In genomic region chr3:194072691-194073279, GRCh38 we compare ENCODE assay signal across 24 cellular contexts.
DNase-seq lines count a peak whose midpoint lies in the region; ATAC-seq and TF ChIP-seq lines count a peak whose summit lies in the region.
"Had no signal": no experiment of that assay in that cellular context is flagged by ENCODE, and none has a peak within 500 bp of the region (broad histone marks: within the 10 kb centered on the region; RNA-seq: fewer than 3 reads in every experiment).

No MANE protein-coding gene starts in this region.

- peak overlapping the region; percentile 51 for H3K4me3 Mint-ChIP-seq in CD8-positive, alpha-beta T cell
- H3K4me3 Mint-ChIP-seq in endothelial cell (ENCODE audit: unreplicated experiment): peak overlapping the region; percentile 43
- peak overlapping the region; percentile 53 for H3K4me3 Mint-ChIP-seq in natural killer cell
- H3K4me3 Mint-ChIP-seq: mesothelial cell of epicardium had no signal

- peaks cover 4% of the 10 kb centered on the region for H3K4me1 ChIP-seq in CD8-positive, alpha-beta T cell (ENCODE audit: insufficient read depth, low read length)
- peaks cover 45% of the 10 kb centered on the region for H3K4me1 ChIP-seq in Panc1 (ENCODE audit: control insufficient read depth, insufficient read depth, low read length)
- H3K4me1 ChIP-seq in right atrium auricular region: peaks cover 0 to 22% of the 10 kb centered on the region in 2 donors

- CTCF ChIA-PET in CD8-positive, alpha-beta T cell (lab: Charles Lee): interaction anchor here (0.8 kb wide), 1 partner anchor 8 kb away, joined by 4 read pairs; no protein-coding TSS in a partner anchor
- CTCF ChIA-PET in Panc1 (lab: Charles Lee): no interaction called here

- ATAC-seq in CD8-positive, alpha-beta T cell: no peak
- ATAC-seq in Panc1: no peak
- ATAC-seq in natural killer cell: no peak
- ATAC-seq: activated CD4-positive, CD25-positive, alpha-beta regulatory T cell treated with anti-CD3 and anti-CD28 coated beads, Interleukin-2, amount 50 U/mL, for 24 hours; psoas muscle; SK-N-SH treated with all-trans-retinoic acid at 6 μM for 48 hours had no signal

- POLR2A ChIA-PET in CD8-positive, alpha-beta T cell (lab: Charles Lee): no interaction called here
- POLR2A ChIA-PET in Panc1 (lab: Charles Lee): no interaction called here

- no peaks in the 10 kb centered on the region for H3K36me3 Mint-ChIP-seq in CD8-positive, alpha-beta T cell
- H3K36me3 Mint-ChIP-seq in endothelial cell (ENCODE audit: low read depth, unreplicated experiment): no peaks in the 10 kb centered on the region
- no peaks in the 10 kb centered on the region for H3K36me3 Mint-ChIP-seq in natural killer cell
- H3K36me3 Mint-ChIP-seq: CD8-positive, alpha-beta memory T cell had no signal

- in situ Hi-C loops in Panc1 (cut with HindIII; ENCODE audit: low pct_unique_long_range_greater_than_20kb, low sequenced_read_pairs): no loop called here

- H3K27me3 Mint-ChIP-seq in CD8-positive, alpha-beta T cell (ENCODE audit: low read depth): peaks cover 16% of the 10 kb centered on the region
- peaks cover 20% of the 10 kb centered on the region for H3K27me3 Mint-ChIP-seq in endothelial cell (ENCODE audit: unreplicated experiment)
- H3K27me3 Mint-ChIP-seq in natural killer cell (ENCODE audit: low read depth in 2 of 2): peaks cover 37 to 60% of the 10 kb centered on the region in 2 donors

- H3K9me3 ChIP-seq in CD8-positive, alpha-beta T cell (ENCODE audit: low read length): no peaks in the 10 kb centered on the region
- H3K9me3 ChIP-seq in Panc1 (ENCODE audit: control insufficient read depth, insufficient read depth, low read depth, low read length): no peaks in the 10 kb centered on the region
- no peaks in the 10 kb centered on the region for H3K9me3 ChIP-seq in right atrium auricular region
- H3K9me3 ChIP-seq: neutrophil, psoas muscle, thyroid gland had no signal

- no peaks in the 10 kb centered on the region for H3K9me3 Mint-ChIP-seq in CD8-positive, alpha-beta T cell
- H3K9me3 Mint-ChIP-seq in endothelial cell (ENCODE audit: unreplicated experiment) (peaks cover 3% of the 10 kb centered on the region), natural killer cell (no peaks in the 10 kb centered on the region)
- H3K9me3 Mint-ChIP-seq: activated T-cell treated with anti-CD3 and anti-CD28 coated beads, Interleukin-2, amount 50 U/mL, for 72 hours had no signal

- no peaks in the 10 kb centered on the region for H3K36me3 ChIP-seq in CD8-positive, alpha-beta T cell (ENCODE audit: insufficient read depth, low read length)
- no peaks in the 10 kb centered on the region for H3K36me3 ChIP-seq in Panc1 (ENCODE audit: control insufficient read depth, insufficient read depth, low read length)
- no peaks in the 10 kb centered on the region for H3K36me3 ChIP-seq in right atrium auricular region
- H3K36me3 ChIP-seq: neutrophil, thyroid gland had no signal

- TF ChIP-seq CTCF in CD8-positive, alpha-beta T cell (IDR thresholded peaks at IDR 0.05): no peak
- TF ChIP-seq CTCF in Panc1 (IDR thresholded peaks at IDR 0.05) (no peak), endothelial cell (IDR thresholded peaks at IDR 0.05; ENCODE audit: unreplicated experiment) (no peak), natural killer cell (IDR thresholded peaks at IDR 0.05) (no peak), right atrium auricular region (IDR thresholded peaks at IDR 0.05) (no peak)

- H3K4me3 ChIP-seq in CD8-positive, alpha-beta T cell (ENCODE audit: low read depth, low read length): no peak overlapping the region
- H3K4me3 ChIP-seq in Panc1 (ENCODE audit: low read depth in 2 of 2, low read length in 2 of 2) (no peak overlapping the region), right atrium auricular region (no peak overlapping the region)
- H3K4me3 ChIP-seq: psoas muscle, thyroid gland had no signal

- no peak overlapping the region for H3K27ac Mint-ChIP-seq in CD8-positive, alpha-beta T cell
- H3K27ac Mint-ChIP-seq in endothelial cell (ENCODE audit: unreplicated experiment): no peak overlapping the region
- peak overlapping the region in 1 of 2 donors; percentile 41 for H3K27ac Mint-ChIP-seq in natural killer cell
- H3K27ac Mint-ChIP-seq: activated T-cell treated with anti-CD3 and anti-CD28 coated beads, Interleukin-2, amount 50 U/mL, for 72 hours; CD8-positive, alpha-beta memory T cell; mesothelial cell of epicardium had no signal

- DNase-seq in CD8-positive, alpha-beta T cell: no peak
- DNase-seq in Panc1 (ENCODE audit: low read depth, low spot score) (no peak), endothelial cell (ENCODE audit: low spot score) (no peak), natural killer cell (no peak), right atrium auricular region (ENCODE audit: low spot score) (no peak), cerebellum (ENCODE audit: low spot score) (no peak), NCI-H2171 (lab: John Stamatoyannopoulos, UW) (no peak), SW 1271 (lab: John Stamatoyannopoulos, UW) (no peak)
- DNase-seq: activated CD8-positive, alpha-beta memory T cell treated with anti-CD3 and anti-CD28 coated beads for 24 hours; CD8-positive, alpha-beta memory T cell; dermis blood vessel endothelial cell; GF-D8; H7; head of caudate nucleus; KBM-7; NCI-H1694; NCI-H69; psoas muscle; thyroid gland had no signal

- no peaks in the 10 kb centered on the region for H3K27me3 ChIP-seq in CD8-positive, alpha-beta T cell (ENCODE audit: insufficient read depth, low read length)
- no peaks in the 10 kb centered on the region for H3K27me3 ChIP-seq in Panc1 (ENCODE audit: control insufficient read depth, insufficient read depth, low read length)
- no peaks in the 10 kb centered on the region for H3K27me3 ChIP-seq in right atrium auricular region
- H3K27me3 ChIP-seq: thyroid gland had no signal

- BruUV-seq in Panc1 (replicated peaks; lab: Mats Ljungman, UMichigan): no TSS peak

- H3K4me1 Mint-ChIP-seq in CD8-positive, alpha-beta T cell (ENCODE audit: low read depth): peaks cover 3% of the 10 kb centered on the region
- H3K4me1 Mint-ChIP-seq in endothelial cell (ENCODE audit: unreplicated experiment) (no peaks in the 10 kb centered on the region), natural killer cell (peaks cover 6 to 13% of the 10 kb centered on the region in 2 donors)

- H3K27ac ChIP-seq in CD8-positive, alpha-beta T cell (ENCODE audit: low read depth, low read length): no peak overlapping the region
- peak overlapping the region; percentile 71; the same call in 1 of the 2 replicates for H3K27ac ChIP-seq in Panc1 (ENCODE audit: low read length)
- no peak overlapping the region for H3K27ac ChIP-seq in right atrium auricular region
- H3K27ac ChIP-seq: neutrophil, psoas muscle had no signal

- intact Hi-C loops in CD8-positive, alpha-beta T cell (cut with DNase I, micrococcal nuclease): no loop called here
- intact Hi-C loops in Panc1 (cut with micrococcal nuclease; ENCODE audit: unreplicated experiment) (loop anchor here (5.0 kb wide), 1 partner anchor 290 kb away; no protein-coding TSS in a partner anchor), natural killer cell (cut with micrococcal nuclease) (no loop called here)
